ENCODE assay signal across 19 cellular contexts in genomic region chr3:40078590-40078989, GRCh38.
DNase-seq lines count a peak whose midpoint lies in the region; ATAC-seq and TF ChIP-seq lines count a peak whose summit lies in the region.
"Had no signal": no experiment of that assay in that cellular context is flagged by ENCODE, and none has a peak within 500 bp of the region (broad histone marks: within the 10 kb centered on the region; RNA-seq: fewer than 3 reads in every experiment).

No MANE protein-coding gene starts in this region.

- H2BK15ac ChIP-seq in mesenchymal stem cell (ENCODE audit: low read depth, poor library complexity, severe bottlenecking) = no peak overlapping the region

- H3K79me2 ChIP-seq in SK-N-SH (ENCODE audit: insufficient read depth) = no peaks in the 10 kb centered on the region

- no peaks in the 10 kb centered on the region for H3K27me3 ChIP-seq in SK-N-SH (ENCODE audit: insufficient read depth)
- H3K27me3 ChIP-seq in mesenchymal stem cell (ENCODE audit: control insufficient read depth in 1 of 2, insufficient read depth in 1 of 2, low read length in 2 of 2) = no peaks in the 10 kb centered on the region
- no peaks in the 10 kb centered on the region for H3K27me3 ChIP-seq in thoracic aorta (replicated peaks; ENCODE audit: insufficient read depth)
- H3K27me3 ChIP-seq: BLaER1 had no signal

- CTCF ChIA-PET in SK-N-SH (lab: Yijun Ruan, JAX) = interaction anchor here (1.4 kb wide), 1 partner anchor 267 kb away, joined by 3 read pairs; no protein-coding TSS in a partner anchor

- H3K4me3 ChIP-seq in SK-N-SH (ENCODE audit: low read depth in 2 of 2, low read length in 1 of 2) (no peak overlapping the region), mesenchymal stem cell (ENCODE audit: insufficient read depth in 1 of 2, low read depth in 1 of 2, low read length in 2 of 2) (no peak overlapping the region), thoracic aorta (no peak overlapping the region)
- H3K4me3 ChIP-seq: BLaER1, PC-9 had no signal

- no peak overlapping the region for H2BK12ac ChIP-seq in mesenchymal stem cell (ENCODE audit: low read length in 2 of 2)

- no peaks in the 10 kb centered on the region for H3K36me3 Mint-ChIP-seq in effector memory CD8-positive, alpha-beta T cell (ENCODE audit: insufficient read depth)
- H3K36me3 Mint-ChIP-seq: CD8-positive, alpha-beta T cell had no signal

- H3K27ac Mint-ChIP-seq in effector memory CD8-positive, alpha-beta T cell = no peak overlapping the region
- H3K27ac Mint-ChIP-seq: CD8-positive, alpha-beta T cell had no signal

- POLR2A ChIA-PET in SK-N-SH (lab: Yijun Ruan, JAX) = no interaction called here

- H4K20me1 ChIP-seq in SK-N-SH (ENCODE audit: insufficient read depth) = no peaks in the 10 kb centered on the region
- H4K20me1 ChIP-seq: BLaER1 had no signal

- H3K4me1 Mint-ChIP-seq in effector memory CD8-positive, alpha-beta T cell (ENCODE audit: low read depth in 2 of 2) = no peaks in the 10 kb centered on the region

- no peaks in the 10 kb centered on the region for H3K9me2 ChIP-seq in SK-N-SH

- TF ChIP-seq EP300 in SK-N-SH (IDR thresholded peaks at IDR 0.05; ENCODE audit: borderline replicate concordance in 1 of 2, low read depth in 1 of 2, low read length in 1 of 2) = no peak

- TF ChIP-seq RAD21 in SK-N-SH (IDR thresholded peaks at IDR 0.05; ENCODE audit: low read length) = no peak

- H2AFZ ChIP-seq in SK-N-SH (ENCODE audit: low read depth) (no peak overlapping the region), mesenchymal stem cell (ENCODE audit: low read depth, low read length) (no peak overlapping the region)
- H2AFZ ChIP-seq: PC-9 had no signal

- H3K4me1 ChIP-seq in SK-N-SH (ENCODE audit: control insufficient read depth in 1 of 2, insufficient read depth in 2 of 2, low read depth in 1 of 2, low read length in 1 of 2) (no peaks in the 10 kb centered on the region), mesenchymal stem cell (ENCODE audit: control insufficient read depth, insufficient read depth, low read depth, low read length) (peaks cover 6% of the 10 kb centered on the region), thoracic aorta (ENCODE audit: control insufficient read depth in 1 of 2, low read depth in 2 of 2) (peaks cover 10 to 17% of the 10 kb centered on the region in 2 donors)
- H3K4me1 ChIP-seq: BLaER1 had no signal

- no peak overlapping the region for H4K8ac ChIP-seq in mesenchymal stem cell (ENCODE audit: low read length)

- no peak overlapping the region for H3K4me3 Mint-ChIP-seq in effector memory CD8-positive, alpha-beta T cell
- H3K4me3 Mint-ChIP-seq: CD8-positive, alpha-beta T cell had no signal

- peaks cover 21% of the 10 kb centered on the region for H3F3A ChIP-seq in SK-N-SH (replicated peaks; ENCODE audit: insufficient read depth)

- DNase-seq in SK-N-SH (no peak), cerebellum (ENCODE audit: low spot score) (peak; percentile 43), mesenchymal stem cell (no peak), thoracic aorta (ENCODE audit: low spot score) (no peak)
- no peak for DNase-seq in effector memory CD8-positive, alpha-beta T cell
- DNase-seq: CD8-positive, alpha-beta T cell; DMS79; MV-4-11; NCI-H1417 treated with DMSO at 0.1 percent for 48 hours; NCI-H1930; NCI-H82; PC-9 had no signal

- no peak overlapping the region for H3K4ac ChIP-seq in mesenchymal stem cell (ENCODE audit: low read depth in 1 of 2, low read length in 2 of 2)

- H3K9me3 ChIP-seq in SK-N-SH = no peaks in the 10 kb centered on the region
- H3K9me3 ChIP-seq in mesenchymal stem cell (ENCODE audit: control insufficient read depth, low read length) = peaks cover 10% of the 10 kb centered on the region
- H3K9me3 ChIP-seq in thoracic aorta = no peaks in the 10 kb centered on the region
- H3K9me3 ChIP-seq: BLaER1 had no signal

- no peaks in the 10 kb centered on the region for H3K79me1 ChIP-seq in mesenchymal stem cell (replicated peaks; ENCODE audit: low read length, poor library complexity, severe bottlenecking)

- peak overlapping the region; percentile 97 for H2AK5ac ChIP-seq in mesenchymal stem cell (ENCODE audit: low read length, severe bottlenecking)

- peak overlapping the region in 1 of 2 experiments; percentile 51; a peak in 2 of 4 replicates for H3K27ac ChIP-seq in SK-N-SH (ENCODE audit: low read depth in 2 of 2, low read length in 1 of 2)
- peak overlapping the region; percentile 94 for H3K27ac ChIP-seq in mesenchymal stem cell (ENCODE audit: low read length, poor library complexity, severe bottlenecking)
- H3K27ac ChIP-seq in thoracic aorta = peak overlapping the region; percentile 53 to 74
- H3K27ac ChIP-seq: 22Rv1, BLaER1, HL-60, PC-9 had no signal

- H3K14ac ChIP-seq in mesenchymal stem cell (ENCODE audit: low read length in 2 of 2) = no peak overlapping the region

- peak; percentile 25; the same call in 2 of the 3 replicates for ATAC-seq in SK-N-SH treated with all-trans-retinoic acid at 6 μM for 48 hours
- ATAC-seq in thoracic aorta (ENCODE audit: insufficient number of reproducible peaks, low FRiP score, low read depth) = no peak
- ATAC-seq in HG03025 (IDR thresholded peaks at IDR 0.05; ENCODE audit: low FRiP score, unreplicated experiment) = no peak
- no peak for ATAC-seq in effector memory CD8-positive, alpha-beta T cell (replicated peaks)
- no peak for ATAC-seq in GM21423 (IDR thresholded peaks at IDR 0.05; ENCODE audit: unreplicated experiment)
- ATAC-seq: CD8-positive, alpha-beta T cell; HCT116 had no signal

- H4K91ac ChIP-seq in mesenchymal stem cell (ENCODE audit: low read length) = no peak overlapping the region

- no peak overlapping the region for H3K18ac ChIP-seq in mesenchymal stem cell (ENCODE audit: low read depth in 1 of 2, low read length in 2 of 2)

- H3K9me3 Mint-ChIP-seq in effector memory CD8-positive, alpha-beta T cell = peaks cover 0 to 3% of the 10 kb centered on the region in 2 donors

- H3K4me2 ChIP-seq in SK-N-SH = no peak overlapping the region
- H3K4me2 ChIP-seq in mesenchymal stem cell (ENCODE audit: low read length, poor library complexity, severe bottlenecking) = no peak overlapping the region
- H3K4me2 ChIP-seq: BLaER1, PC-9 had no signal

- no peak overlapping the region for H2BK5ac ChIP-seq in mesenchymal stem cell (ENCODE audit: low read depth, low read length, poor library complexity, severe bottlenecking)

- 65% methylated on average over 3 of the region's 3 CpGs for WGBS in SK-N-SH (ENCODE audit: low lambda C conversion rate)
- 66% methylated on average over 2 of the region's 3 CpGs for WGBS in mesenchymal stem cell

- H3K36me3 ChIP-seq in SK-N-SH (replicated peaks in 1 of 2; ENCODE audit: control insufficient read depth in 1 of 2, insufficient read depth in 2 of 2, low read length in 1 of 2) (no peaks in the 10 kb centered on the region), mesenchymal stem cell (ENCODE audit: control insufficient read depth in 1 of 2, insufficient read depth in 2 of 2, low read depth in 1 of 2, low read length in 2 of 2) (no peaks in the 10 kb centered on the region), thoracic aorta (no peaks in the 10 kb centered on the region)
- H3K36me3 ChIP-seq: BLaER1 had no signal

- H3K9ac ChIP-seq in SK-N-SH (no peak overlapping the region), mesenchymal stem cell (ENCODE audit: low read length) (no peak overlapping the region)
- H3K9ac ChIP-seq: BLaER1 had no signal

- no peak for TF ChIP-seq CTCF in SK-N-SH (IDR thresholded peaks at IDR 0.05)
- TF ChIP-seq CTCF in thoracic aorta (IDR thresholded peaks at IDR 0.05) = no peak

- H3K27me3 Mint-ChIP-seq in effector memory CD8-positive, alpha-beta T cell = peaks cover 12 to 17% of the 10 kb centered on the region in 2 donors

- no peak overlapping the region for H2BK120ac ChIP-seq in mesenchymal stem cell (ENCODE audit: low read depth, low read length)

- no peak overlapping the region for H3K23ac ChIP-seq in mesenchymal stem cell (ENCODE audit: low read length in 2 of 2)

TF ChIP-seq in SK-N-SH treated with all-trans-retinoic acid at 6 μM for 48 hours, 23 proteins besides CTCF, POLR2A, EP300 and RAD21:
- TF ChIP-seq ZNF70 (CRISPR knock-in tag; IDR thresholded peaks at IDR 0.05) (no peak), POU6F1 (CRISPR knock-in tag; IDR thresholded peaks at IDR 0.05; ENCODE audit: borderline replicate concordance, low read depth) (no peak), ZFP3 (CRISPR knock-in tag; IDR thresholded peaks at IDR 0.05) (no peak)

TF ChIP-seq in SK-N-SH, 30 proteins besides CTCF, POLR2A, EP300 and RAD21:
- no peak for TF ChIP-seq RXRA (IDR thresholded peaks at IDR 0.05; ENCODE audit: borderline replicate concordance, low read depth)
TF ChIP-seq in SK-N-SH: peak in this region for 0.
